In the genomic region with DNA sequence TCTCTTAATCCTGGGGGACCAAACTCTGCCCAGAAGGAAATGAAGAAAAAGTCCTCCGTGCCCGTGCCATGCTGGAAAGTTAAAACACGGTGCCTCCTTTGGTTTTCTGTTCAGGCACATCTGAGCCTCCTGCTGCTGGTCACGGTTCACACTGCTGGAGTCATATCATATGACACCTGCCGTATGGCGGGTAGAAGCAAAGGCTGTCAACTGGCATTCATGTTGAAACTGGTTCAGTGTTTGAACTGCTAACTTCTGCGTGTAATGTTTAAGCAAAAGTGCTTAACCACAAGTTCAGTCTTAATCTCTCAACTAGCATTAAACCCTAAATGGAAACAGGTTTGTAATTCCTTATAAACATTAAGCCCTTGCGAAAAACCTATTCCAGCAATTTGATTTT, we compare ENCODE assay signal across 8 cellular contexts. TPM values are rescaled to one million over a fixed set of nuclear protein-coding genes. Genes with fewer than 3 reads are reported as not detected.
DNase-seq lines count a peak whose midpoint lies in the region; ATAC-seq and TF ChIP-seq lines count a peak whose summit lies in the region.

No MANE protein-coding gene starts in this region.

- CTCF ChIA-PET in PC-3 (lab: Charles Lee), result no interaction called here

- H2AFZ ChIP-seq in PC-3 (ENCODE audit: low read length), result no peak overlapping the region

- no peaks in the 10 kb centered on the region for H3F3A ChIP-seq in PC-3 (ENCODE audit: low read length, unreplicated experiment)

- H3K4me3 ChIP-seq in PC-3 (ENCODE audit: low read length) (peak overlapping the region; percentile 98), prostate gland (peak overlapping the region in 1 of 2 donors; percentile 80), tibial nerve (no peak overlapping the region)

- intact Hi-C loops in PC-3 (cut with micrococcal nuclease) (no loop called here), prostate gland (cut with DNase I) (loop anchor here (10.0 kb wide), 2 partner anchors 90 to 210 kb away; a partner anchor contains a TSS)

- TF ChIP-seq CTCF in PC-3 (conservative IDR thresholded peaks at IDR 0.05; ENCODE audit: low read depth, low read length) (no peak), prostate gland (IDR thresholded peaks at IDR 0.05) (no peak), tibial nerve (IDR thresholded peaks at IDR 0.05) (no peak)

- WGBS in prostate gland, result 34% methylated on average over 8 of the region's 8 CpGs
- WGBS in tibial nerve, 2 donors, result 77 to 84% methylated on average over 8 of the region's 8 CpGs

- TF ChIP-seq EP300 in Ishikawa (IDR thresholded peaks at IDR 0.05; ENCODE audit: borderline replicate concordance), result peak; percentile 28; the same call in 1 of the 2 replicates
- no peak for TF ChIP-seq EP300 in tibial nerve (IDR thresholded peaks at IDR 0.05)

- H3K9me3 ChIP-seq in PC-3 (ENCODE audit: low read length), result no peaks in the 10 kb centered on the region
- H3K9me3 ChIP-seq in prostate gland, result no peaks in the 10 kb centered on the region
- no peaks in the 10 kb centered on the region for H3K9me3 ChIP-seq in tibial nerve

- 0 out of 2 replicates have a peak overlapping the region, but pooled peaks have one; percentile 5 for H3K9ac ChIP-seq in PC-3 (ENCODE audit: low read length)

- H3K36me3 ChIP-seq in PC-3 (ENCODE audit: low read depth, low read length) (no peaks in the 10 kb centered on the region), prostate gland (no peaks in the 10 kb centered on the region), tibial nerve (no peaks in the 10 kb centered on the region)

- no TSS peak for BruUV-seq in PC-3 (replicated peaks; lab: Mats Ljungman, UMichigan)

- H3K9me2 ChIP-seq in PC-3 (replicated peaks; ENCODE audit: low read length), result no peaks in the 10 kb centered on the region

- H3K27ac ChIP-seq in PC-3 (ENCODE audit: low read length) (peak overlapping the region; percentile 2; the same call in 1 of the 2 replicates), prostate gland (peak overlapping the region in 1 of 2 donors; percentile 88), tibial nerve (no peak overlapping the region)

- peak overlapping the region; percentile 95 for H3K4me2 ChIP-seq in PC-3 (ENCODE audit: low read length)

- H3K4me1 ChIP-seq in PC-3 (ENCODE audit: insufficient read depth, low read length) (peaks cover 36% of the 10 kb centered on the region), prostate gland (replicated peaks) (no peaks in the 10 kb centered on the region), tibial nerve (peaks cover 0 to 29% (median 8%) of the 10 kb centered on the region in 4 donors)

- H3K27ac Mint-ChIP-seq in activated naive CD4-positive, alpha-beta T cell treated with anti-CD3 and anti-CD28 coated beads, Interleukin-2, amount 50 U/mL, for 72 hours, result peak overlapping the region; percentile 71 to 95

- peaks cover 9 to 19% of the 10 kb centered on the region in 2 donors for H3K36me3 Mint-ChIP-seq in activated naive CD4-positive, alpha-beta T cell treated with anti-CD3 and anti-CD28 coated beads, Interleukin-2, amount 50 U/mL, for 72 hours

- no peaks in the 10 kb centered on the region for H3K9me3 Mint-ChIP-seq in activated naive CD4-positive, alpha-beta T cell treated with anti-CD3 and anti-CD28 coated beads, Interleukin-2, amount 50 U/mL, for 72 hours

- TF ChIP-seq RAD21 in Ishikawa (IDR thresholded peaks at IDR 0.05; ENCODE audit: low read depth), result no peak; the same call in 1 of the 2 replicates

- DNase-seq in PC-3, result peak; percentile 35
- DNase-seq in activated naive CD4-positive, alpha-beta T cell treated with anti-CD3 and anti-CD28 coated beads, Interleukin-2, amount 50 U/mL, for 72 hours (ENCODE audit: low spot score in 2 of 2), result peak; percentile 60 to 63
- peak; percentile 67 for DNase-seq in prostate gland (ENCODE audit: low spot score)
- DNase-seq in tibial nerve (ENCODE audit: low spot score in 2 of 2), result no peak
- no peak for DNase-seq in KBM-7

- TF ChIP-seq POLR2A in prostate gland (IDR thresholded peaks at IDR 0.05) (no peak), tibial nerve (IDR thresholded peaks at IDR 0.05) (no peak)

- no peak for ATAC-seq in PC-3
- ATAC-seq in activated naive CD4-positive, alpha-beta T cell treated with anti-CD3 and anti-CD28 coated beads, Interleukin-2, amount 50 U/mL, for 72 hours, result peak; percentile 54 to 70
- ATAC-seq in GM19328 (IDR thresholded peaks at IDR 0.05; ENCODE audit: unreplicated experiment), result no peak
- ATAC-seq in HG03439 (IDR thresholded peaks at IDR 0.05; ENCODE audit: unreplicated experiment), result no peak

- H3K27me3 ChIP-seq in PC-3 (ENCODE audit: low read length) (no peaks in the 10 kb centered on the region), prostate gland (replicated peaks; ENCODE audit: insufficient read depth) (no peaks in the 10 kb centered on the region), tibial nerve (no peaks in the 10 kb centered on the region)

- H3K79me2 ChIP-seq in PC-3 (ENCODE audit: low read length), result peaks cover 74% of the 10 kb centered on the region

- POLR2A ChIA-PET in PC-3 (lab: Charles Lee; ENCODE audit: unreplicated experiment), result no interaction called here

- in situ Hi-C loops in KBM-7 (cut with MboI; ENCODE audit: low pct_unique_long_range_greater_than_20kb, low sequenced_read_pairs), result no loop called here

- H4K20me1 ChIP-seq in PC-3 (ENCODE audit: low read length), result 0 out of 2 replicates have a peak, but pooled peaks cover 8% of the 10 kb centered on the region

TF ChIP-seq in Ishikawa, 13 proteins besides CTCF, POLR2A, EP300 and RAD21:
- 0 out of 2 replicates have a peak, but pooled peaks have one; percentile 51 for TF ChIP-seq TCF12 (IDR thresholded peaks at IDR 0.05; ENCODE audit: low read depth)
- TF ChIP-seq YY1 (IDR thresholded peaks at IDR 0.05; ENCODE audit: low read depth), result peak; percentile 52; the same call in 1 of the 2 replicates
- no peak for TF ChIP-seq FOXM1 (IDR thresholded peaks at IDR 0.05; ENCODE audit: borderline replicate concordance, low read depth)
- TF ChIP-seq ZBTB7A (IDR thresholded peaks at IDR 0.05; ENCODE audit: low read depth), result no peak
- TF ChIP-seq, protein P1, sequence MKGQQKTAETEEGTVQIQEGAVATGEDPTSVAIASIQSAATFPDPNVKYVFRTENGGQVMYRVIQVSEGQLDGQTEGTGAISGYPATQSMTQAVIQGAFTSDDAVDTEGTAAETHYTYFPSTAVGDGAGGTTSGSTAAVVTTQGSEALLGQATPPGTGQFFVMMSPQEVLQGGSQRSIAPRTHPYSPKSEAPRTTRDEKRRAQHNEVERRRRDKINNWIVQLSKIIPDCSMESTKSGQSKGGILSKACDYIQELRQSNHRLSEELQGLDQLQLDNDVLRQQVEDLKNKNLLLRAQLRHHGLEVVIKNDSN (IDR thresholded peaks at IDR 0.05), result peak; percentile 57; the same call in 1 of the 2 replicates
- no peak for TF ChIP-seq CEBPB (IDR thresholded peaks at IDR 0.05)
- TF ChIP-seq EGR1 (IDR thresholded peaks at IDR 0.05), result no peak
- no peak for TF ChIP-seq TAF1 (IDR thresholded peaks at IDR 0.05; ENCODE audit: low read depth)
- TF ChIP-seq CREB1 (IDR thresholded peaks at IDR 0.05; ENCODE audit: low read depth), result no peak
- 0 out of 2 replicates have a peak, but pooled peaks have one; percentile 13 for TF ChIP-seq NFIC (IDR thresholded peaks at IDR 0.05)
- TF ChIP-seq, protein P2, sequence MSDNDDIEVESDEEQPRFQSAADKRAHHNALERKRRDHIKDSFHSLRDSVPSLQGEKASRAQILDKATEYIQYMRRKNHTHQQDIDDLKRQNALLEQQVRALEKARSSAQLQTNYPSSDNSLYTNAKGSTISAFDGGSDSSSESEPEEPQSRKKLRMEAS (IDR thresholded peaks at IDR 0.05), result peak; percentile 90
- TF ChIP-seq TEAD4 (IDR thresholded peaks at IDR 0.05), result 0 out of 2 replicates have a peak, but pooled peaks have one; percentile 10
- TF ChIP-seq, protein P3, sequence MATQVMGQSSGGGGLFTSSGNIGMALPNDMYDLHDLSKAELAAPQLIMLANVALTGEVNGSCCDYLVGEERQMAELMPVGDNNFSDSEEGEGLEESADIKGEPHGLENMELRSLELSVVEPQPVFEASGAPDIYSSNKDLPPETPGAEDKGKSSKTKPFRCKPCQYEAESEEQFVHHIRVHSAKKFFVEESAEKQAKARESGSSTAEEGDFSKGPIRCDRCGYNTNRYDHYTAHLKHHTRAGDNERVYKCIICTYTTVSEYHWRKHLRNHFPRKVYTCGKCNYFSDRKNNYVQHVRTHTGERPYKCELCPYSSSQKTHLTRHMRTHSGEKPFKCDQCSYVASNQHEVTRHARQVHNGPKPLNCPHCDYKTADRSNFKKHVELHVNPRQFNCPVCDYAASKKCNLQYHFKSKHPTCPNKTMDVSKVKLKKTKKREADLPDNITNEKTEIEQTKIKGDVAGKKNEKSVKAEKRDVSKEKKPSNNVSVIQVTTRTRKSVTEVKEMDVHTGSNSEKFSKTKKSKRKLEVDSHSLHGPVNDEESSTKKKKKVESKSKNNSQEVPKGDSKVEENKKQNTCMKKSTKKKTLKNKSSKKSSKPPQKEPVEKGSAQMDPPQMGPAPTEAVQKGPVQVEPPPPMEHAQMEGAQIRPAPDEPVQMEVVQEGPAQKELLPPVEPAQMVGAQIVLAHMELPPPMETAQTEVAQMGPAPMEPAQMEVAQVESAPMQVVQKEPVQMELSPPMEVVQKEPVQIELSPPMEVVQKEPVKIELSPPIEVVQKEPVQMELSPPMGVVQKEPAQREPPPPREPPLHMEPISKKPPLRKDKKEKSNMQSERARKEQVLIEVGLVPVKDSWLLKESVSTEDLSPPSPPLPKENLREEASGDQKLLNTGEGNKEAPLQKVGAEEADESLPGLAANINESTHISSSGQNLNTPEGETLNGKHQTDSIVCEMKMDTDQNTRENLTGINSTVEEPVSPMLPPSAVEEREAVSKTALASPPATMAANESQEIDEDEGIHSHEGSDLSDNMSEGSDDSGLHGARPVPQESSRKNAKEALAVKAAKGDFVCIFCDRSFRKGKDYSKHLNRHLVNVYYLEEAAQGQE (IDR thresholded peaks at IDR 0.05; ENCODE audit: low read depth), result no peak

RNA-seq across cellular contexts. Expression of a gene that starts 3.1 kb away (rescaled TPM):
- total RNA-seq in PC-3 (2014; rRNA removed) (17.9 and 20.8 TPM in 2 replicates), prostate gland (10 to 100 TPM; 32.2 to 54.7 TPM), tibial nerve (10 to 100 TPM in 3 of 4 donors, 1 to 10 TPM in 1; 8.5 to 13.5 (median 12.0) TPM)
- total RNA-seq in activated naive CD4-positive, alpha-beta T cell treated with anti-CD3 and anti-CD28 coated beads, Interleukin-2, amount 50 U/mL, for 72 hours, result 10 to 100 TPM; 21.8 to 43.1 TPM

Comparison
In these comparisons a context has a peak if more than half of its experiments do, and no peak if none do; other contexts are left out.
1. ATAC-seq: peak in activated naive CD4-positive, alpha-beta T cell treated with anti-CD3 and anti-CD28 coated beads, Interleukin-2, amount 50 U/mL, for 72 hours (2 of 2); none in PC-3 (single experiment), GM19328 (single experiment) and HG03439 (single experiment).
2. DNase-seq: peak in PC-3 (single experiment), activated naive CD4-positive, alpha-beta T cell treated with anti-CD3 and anti-CD28 coated beads, Interleukin-2, amount 50 U/mL, for 72 hours (2 of 2) and prostate gland (single experiment); none in tibial nerve (0 of 2) and KBM-7 (single experiment).